ENCODE assay signal across 15 cellular contexts in genomic region chr6:35396991-35397390, GRCh38. TPM values are rescaled to one million over a fixed set of nuclear protein-coding genes. Genes with fewer than 3 reads are reported as not detected.
DNase-seq lines count a peak whose midpoint lies in the region; ATAC-seq and TF ChIP-seq lines count a peak whose summit lies in the region.
"Had no signal": no experiment of that assay in that cellular context is flagged by ENCODE, and none has a peak within 500 bp of the region (broad histone marks: within the 10 kb centered on the region; RNA-seq: fewer than 3 reads in every experiment).

No MANE protein-coding gene starts in this region.

- peaks cover 39% of the 10 kb centered on the region for H3K4me1 Mint-ChIP-seq in activated CD4-positive, alpha-beta memory T cell treated with anti-CD3 and anti-CD28 coated beads for 36 hours (ENCODE audit: low read depth)
- peaks cover 49% of the 10 kb centered on the region for H3K4me1 Mint-ChIP-seq in activated CD4-positive, alpha-beta memory T cell treated with anti-CD3 and anti-CD28 coated beads, Interleukin-2, amount 10 ng/mL, durations not matched to agents 7 days and 5 days
- peaks cover 61% of the 10 kb centered on the region for H3K4me1 Mint-ChIP-seq in central memory CD8-positive, alpha-beta T cell

- H3K9me3 ChIP-seq in PC-3 (ENCODE audit: low read length): no peaks in the 10 kb centered on the region
- H3K9me3 ChIP-seq in smooth muscle cell (replicated peaks; ENCODE audit: low read depth): no peaks in the 10 kb centered on the region
- H3K9me3 ChIP-seq: SJCRH30, thyroid gland had no signal

- H3K4me1 ChIP-seq in PC-3 (ENCODE audit: insufficient read depth, low read length): peaks cover 71% of the 10 kb centered on the region
- no peaks in the 10 kb centered on the region for H3K4me1 ChIP-seq in smooth muscle cell (ENCODE audit: low read depth)
- H3K4me1 ChIP-seq: SJCRH30 had no signal

- H4K20me1 ChIP-seq in PC-3 (ENCODE audit: low read length): no peaks in the 10 kb centered on the region
- peaks cover 46% of the 10 kb centered on the region for H4K20me1 ChIP-seq in smooth muscle cell (ENCODE audit: low read depth)

- H3K36me3 ChIP-seq in PC-3 (ENCODE audit: low read depth, low read length) (peaks cover 12% of the 10 kb centered on the region; the same call in 1 of the 2 replicates), smooth muscle cell (ENCODE audit: low read depth) (no peaks in the 10 kb centered on the region)
- H3K36me3 ChIP-seq: SJCRH30, thyroid gland had no signal

- no peaks in the 10 kb centered on the region for H3K27me3 Mint-ChIP-seq in activated CD4-positive, alpha-beta memory T cell treated with anti-CD3 and anti-CD28 coated beads for 36 hours
- H3K27me3 Mint-ChIP-seq in activated CD4-positive, alpha-beta memory T cell treated with anti-CD3 and anti-CD28 coated beads, Interleukin-2, amount 10 ng/mL, durations not matched to agents 7 days and 5 days: no peaks in the 10 kb centered on the region
- no peaks in the 10 kb centered on the region for H3K27me3 Mint-ChIP-seq in central memory CD8-positive, alpha-beta T cell

- H2AFZ ChIP-seq in PC-3 (ENCODE audit: low read length): no peak overlapping the region
- H2AFZ ChIP-seq in smooth muscle cell (ENCODE audit: low read depth): no peak overlapping the region

- intact Hi-C loops in activated CD4-positive, alpha-beta memory T cell treated with anti-CD3 and anti-CD28 coated beads for 36 hours (cut with micrococcal nuclease): loop anchor here (10.0 kb wide), 1 partner anchor 52 kb away; the partner anchor contains the start of gene PPARD
- intact Hi-C loops in PC-3 (cut with micrococcal nuclease): no loop called here

- H3K27me3 ChIP-seq in PC-3 (ENCODE audit: low read length): no peaks in the 10 kb centered on the region
- no peaks in the 10 kb centered on the region for H3K27me3 ChIP-seq in smooth muscle cell (ENCODE audit: low read depth)
- H3K27me3 ChIP-seq: SJCRH30, thyroid gland had no signal

- H3F3A ChIP-seq in PC-3 (ENCODE audit: low read length, unreplicated experiment) (peaks cover 3% of the 10 kb centered on the region), smooth muscle cell (ENCODE audit: low read depth) (no peaks in the 10 kb centered on the region)

- 40% methylated on average over 5 of the region's 5 CpGs for WGBS in smooth muscle cell (ENCODE audit: low lambda C conversion rate)

- no peaks in the 10 kb centered on the region for H3K9me3 Mint-ChIP-seq in activated CD4-positive, alpha-beta memory T cell treated with anti-CD3 and anti-CD28 coated beads for 36 hours
- H3K9me3 Mint-ChIP-seq in activated CD4-positive, alpha-beta memory T cell treated with anti-CD3 and anti-CD28 coated beads, Interleukin-2, amount 10 ng/mL, durations not matched to agents 7 days and 5 days: no peaks in the 10 kb centered on the region
- H3K9me3 Mint-ChIP-seq in central memory CD8-positive, alpha-beta T cell: no peaks in the 10 kb centered on the region

- DNase-seq in activated CD4-positive, alpha-beta memory T cell treated with anti-CD3 and anti-CD28 coated beads for 36 hours: peak; percentile 27
- DNase-seq in activated CD4-positive, alpha-beta memory T cell treated with anti-CD3 and anti-CD28 coated beads, Interleukin-2, amount 10 ng/mL, durations not matched to agents 7 days and 5 days: no peak
- DNase-seq in PC-3 (peak; percentile 78), smooth muscle cell (lab: John Stamatoyannopoulos, UW; ENCODE audit: unreplicated experiment) (no peak), ureter (ENCODE audit: low spot score) (no peak)
- DNase-seq in central memory CD8-positive, alpha-beta T cell (ENCODE audit: low spot score in 2 of 2): no peak
- DNase-seq: activated CD8-positive, alpha-beta memory T cell treated with anti-CD3 and anti-CD28 coated beads for 24 hours; activated naive CD4-positive, alpha-beta T cell; cerebellar nuclear complex; head of caudate nucleus; NK-92 treated with Interleukin-12 subunit alpha and Interleukin-12 subunit beta, amount 100 ng/mL, for 24 hours; SJCRH30; thyroid gland had no signal

- no peak overlapping the region for H3K27ac Mint-ChIP-seq in activated CD4-positive, alpha-beta memory T cell treated with anti-CD3 and anti-CD28 coated beads for 36 hours
- no peak overlapping the region for H3K27ac Mint-ChIP-seq in activated CD4-positive, alpha-beta memory T cell treated with anti-CD3 and anti-CD28 coated beads, Interleukin-2, amount 10 ng/mL, durations not matched to agents 7 days and 5 days
- H3K27ac Mint-ChIP-seq in central memory CD8-positive, alpha-beta T cell (ENCODE audit: low read depth): peak overlapping the region; percentile 30

- H3K79me2 ChIP-seq in PC-3 (ENCODE audit: low read length) (peaks cover 56% of the 10 kb centered on the region), smooth muscle cell (ENCODE audit: low read depth) (no peaks in the 10 kb centered on the region)

- H3K27ac ChIP-seq in PC-3 (ENCODE audit: low read length) (peak overlapping the region; percentile 83), smooth muscle cell (ENCODE audit: low read depth) (peak overlapping the region; percentile 57)
- H3K27ac ChIP-seq: SJCRH30, thyroid gland had no signal

- BruUV-seq in PC-3 (replicated peaks; lab: Mats Ljungman, UMichigan): no TSS peak

- POLR2A ChIA-PET in activated CD4-positive, alpha-beta memory T cell treated with anti-CD3 and anti-CD28 coated beads for 36 hours (lab: Charles Lee): no interaction called here
- POLR2A ChIA-PET in activated CD4-positive, alpha-beta memory T cell treated with anti-CD3 and anti-CD28 coated beads, Interleukin-2, amount 10 ng/mL, durations not matched to agents 7 days and 5 days (lab: Charles Lee): no interaction called here
- POLR2A ChIA-PET in PC-3 (lab: Charles Lee; ENCODE audit: unreplicated experiment): no interaction called here

- CTCF ChIA-PET in activated CD4-positive, alpha-beta memory T cell treated with anti-CD3 and anti-CD28 coated beads for 36 hours (lab: Charles Lee): no interaction called here
- CTCF ChIA-PET in activated CD4-positive, alpha-beta memory T cell treated with anti-CD3 and anti-CD28 coated beads, Interleukin-2, amount 10 ng/mL, durations not matched to agents 7 days and 5 days (lab: Charles Lee): no interaction called here
- CTCF ChIA-PET in PC-3 (lab: Charles Lee): no interaction called here

- H3K9ac ChIP-seq in PC-3 (ENCODE audit: low read length): peak overlapping the region; percentile 53
- H3K9ac ChIP-seq in smooth muscle cell (ENCODE audit: low read depth): peak overlapping the region; percentile 27

- no peak overlapping the region for H3K4me3 ChIP-seq in PC-3 (ENCODE audit: low read length)
- no peak overlapping the region for H3K4me3 ChIP-seq in smooth muscle cell
- H3K4me3 ChIP-seq: SJCRH30, thyroid gland had no signal

- H3K4me3 Mint-ChIP-seq in activated CD4-positive, alpha-beta memory T cell treated with anti-CD3 and anti-CD28 coated beads for 36 hours: no peak overlapping the region
- no peak overlapping the region for H3K4me3 Mint-ChIP-seq in activated CD4-positive, alpha-beta memory T cell treated with anti-CD3 and anti-CD28 coated beads, Interleukin-2, amount 10 ng/mL, durations not matched to agents 7 days and 5 days
- H3K4me3 Mint-ChIP-seq in central memory CD8-positive, alpha-beta T cell: no peak overlapping the region

- H3K9me2 ChIP-seq in PC-3 (replicated peaks; ENCODE audit: low read length): no peaks in the 10 kb centered on the region

- H3K4me2 ChIP-seq in PC-3 (ENCODE audit: low read length): peak overlapping the region; percentile 10
- peak overlapping the region; percentile 65 for H3K4me2 ChIP-seq in smooth muscle cell

- no peaks in the 10 kb centered on the region for H3K36me3 Mint-ChIP-seq in activated CD4-positive, alpha-beta memory T cell treated with anti-CD3 and anti-CD28 coated beads for 36 hours
- peaks cover 5% of the 10 kb centered on the region for H3K36me3 Mint-ChIP-seq in activated CD4-positive, alpha-beta memory T cell treated with anti-CD3 and anti-CD28 coated beads, Interleukin-2, amount 10 ng/mL, durations not matched to agents 7 days and 5 days (ENCODE audit: low read depth)
- peaks cover 3% of the 10 kb centered on the region for H3K36me3 Mint-ChIP-seq in central memory CD8-positive, alpha-beta T cell (ENCODE audit: insufficient read depth)

- ATAC-seq in PC-3 (0 out of 2 replicates have a peak, but pooled peaks have one; percentile 4), GM18519 (IDR thresholded peaks at IDR 0.05; ENCODE audit: low FRiP score, unreplicated experiment) (no peak), GM21529 (IDR thresholded peaks at IDR 0.05; ENCODE audit: unreplicated experiment) (no peak)
- no peak for ATAC-seq in central memory CD8-positive, alpha-beta T cell (replicated peaks; ENCODE audit: extremely low read depth, poor library complexity, severe bottlenecking)

- TF ChIP-seq CTCF in PC-3 (conservative IDR thresholded peaks at IDR 0.05; ENCODE audit: low read depth, low read length) (no peak), smooth muscle cell (IDR thresholded peaks at IDR 0.05; ENCODE audit: borderline replicate concordance, insufficient read depth, poor library complexity, severe bottlenecking) (no peak)

RNA-seq across cellular contexts. Expression of gene PPARD, which starts 54.6 kb away (rescaled TPM):
- total RNA-seq in activated CD4-positive, alpha-beta memory T cell treated with anti-CD3 and anti-CD28 coated beads for 36 hours: 10 to 100 TPM; 19.9 to 20.9 TPM
- total RNA-seq in activated CD4-positive, alpha-beta memory T cell treated with anti-CD3 and anti-CD28 coated beads, Interleukin-2, amount 10 ng/mL, durations not matched to agents 7 days and 5 days: 10 to 100 TPM; 23.1 to 23.4 TPM
- total RNA-seq in PC-3 (2014; rRNA removed) (24.5 and 26.2 TPM in 2 replicates), smooth muscle cell (8.2 and 10.6 TPM in 2 replicates), ureter (31.2 TPM)
- 25.7 and 31.1 TPM in 2 replicates for polyA plus RNA-seq in smooth muscle cell

RNA-seq across cellular contexts. Expression of gene FANCE, which starts 55.1 kb away (rescaled TPM):
- total RNA-seq in activated CD4-positive, alpha-beta memory T cell treated with anti-CD3 and anti-CD28 coated beads for 36 hours: 10 to 100 TPM; 18.9 to 19.2 TPM
- total RNA-seq in activated CD4-positive, alpha-beta memory T cell treated with anti-CD3 and anti-CD28 coated beads, Interleukin-2, amount 10 ng/mL, durations not matched to agents 7 days and 5 days: 10 to 100 TPM; 10.3 to 10.4 TPM
- total RNA-seq in PC-3 (2014; rRNA removed) (13.8 and 18.6 TPM in 2 replicates), smooth muscle cell (2.3 and 3.6 TPM in 2 replicates), ureter (5.5 TPM)
- polyA plus RNA-seq in smooth muscle cell: 5.6 and 7.3 TPM in 2 replicates

Comparison
In these comparisons a context has a peak if more than half of its experiments do, and no peak if none do; other contexts are left out.
1. DNase-seq: peak in activated CD4-positive, alpha-beta memory T cell treated with anti-CD3 and anti-CD28 coated beads for 36 hours (single experiment) and PC-3 (single experiment); none in activated CD4-positive, alpha-beta memory T cell treated with anti-CD3 and anti-CD28 coated beads, Interleukin-2, amount 10 ng/mL, durations not matched to agents 7 days and 5 days (single experiment), central memory CD8-positive, alpha-beta T cell (0 of 2), smooth muscle cell (single experiment) and ureter (single experiment).